23 cellular contexts compared by ENCODE assay signal in genomic region chr2:170190172-170190571, GRCh38. TPM values are rescaled to one million over a fixed set of nuclear protein-coding genes. Genes with fewer than 3 reads are reported as not detected.
DNase-seq lines count a peak whose midpoint lies in the region; ATAC-seq, FAIRE-seq and TF ChIP-seq lines count a peak whose summit lies in the region.
"Had no signal": no experiment of that assay in that cellular context is flagged by ENCODE, and none has a peak within 500 bp of the region (broad histone marks: within the 10 kb centered on the region; RNA-seq: fewer than 3 reads in every experiment).

No MANE protein-coding gene starts in this region.

- H4K20me1 ChIP-seq in astrocyte (ENCODE audit: insufficient read depth, low read length) = no peaks in the 10 kb centered on the region
- no peaks in the 10 kb centered on the region for H4K20me1 ChIP-seq in K562 (replicated peaks; ENCODE audit: control insufficient read depth, insufficient read depth, low read length)

- POLR2A ChIA-PET in K562 (lab: Yijun Ruan, JAX) = no interaction called here

- no peak overlapping the region for H3K23ac ChIP-seq in trophoblast cell (ENCODE audit: low read length)

- peak overlapping the region; percentile 2 for H2BK120ac ChIP-seq in trophoblast cell (ENCODE audit: insufficient read depth, low read length, poor library complexity)

- H3K79me2 ChIP-seq in astrocyte (ENCODE audit: insufficient read depth, low read length) (no peaks in the 10 kb centered on the region), K562 (ENCODE audit: control insufficient read depth, insufficient read depth, low read length) (no peaks in the 10 kb centered on the region), trophoblast cell (ENCODE audit: control insufficient read depth, insufficient read depth, low read length, poor library complexity) (no peaks in the 10 kb centered on the region)

- H3K4me2 ChIP-seq in astrocyte (ENCODE audit: low read length) = no peak overlapping the region
- no peak overlapping the region for H3K4me2 ChIP-seq in K562 (ENCODE audit: insufficient read depth, low read length)
- no peak overlapping the region for H3K4me2 ChIP-seq in trophoblast cell (ENCODE audit: low read length)

- H4K12ac ChIP-seq in trophoblast cell (ENCODE audit: low read depth, low read length) = no peak overlapping the region

- H3K27ac ChIP-seq in astrocyte (ENCODE audit: low read depth, low read length) = no peak overlapping the region
- H3K27ac ChIP-seq in K562 (ENCODE audit: extremely low read depth, low read depth, low read length) = no peak overlapping the region
- H3K27ac ChIP-seq in trophoblast cell (ENCODE audit: low read depth, low read length) = no peak overlapping the region
- no peak overlapping the region for H3K27ac ChIP-seq in endodermal cell (ENCODE audit: low read depth, low read length)
- H3K27ac ChIP-seq: HL-60 had no signal

- no peak overlapping the region for H3K18ac ChIP-seq in trophoblast cell (ENCODE audit: low read length)

- H3K9me1 ChIP-seq in K562 (ENCODE audit: control insufficient read depth, insufficient read depth, low read length) = no peaks in the 10 kb centered on the region

- FAIRE-seq in astrocyte (lab: Jason Lieb, UNC) = no peak
- FAIRE-seq in K562 (lab: Jason Lieb, UNC) = no peak
- FAIRE-seq: A204.1, GM12892 had no signal

- no peak for TF ChIP-seq RAD21 in K562 (CRISPR knock-in tag; conservative IDR thresholded peaks at IDR 0.05 in 1 of 2, IDR thresholded peaks at IDR 0.05 in 1 of 2)

- H3K36me3 Mint-ChIP-seq in astrocyte (ENCODE audit: low read depth, unreplicated experiment) (no peaks in the 10 kb centered on the region), endodermal cell (ENCODE audit: low read depth) (peaks cover 5% of the 10 kb centered on the region)
- peaks cover 4% of the 10 kb centered on the region for H3K36me3 Mint-ChIP-seq in activated CD8-positive, alpha-beta memory T cell treated with anti-CD3 and anti-CD28 coated beads, Interleukin-2, amount 10 ng/mL, durations not matched to agents 7 days and 5 days
- H3K36me3 Mint-ChIP-seq: CD4-positive, CD25-positive, alpha-beta regulatory T cell; CD8-positive, alpha-beta memory T cell had no signal

- H3K79me1 ChIP-seq in trophoblast cell (ENCODE audit: low read length) = no peaks in the 10 kb centered on the region

- H3K4me1 ChIP-seq in astrocyte (ENCODE audit: insufficient read depth, low read length) = no peaks in the 10 kb centered on the region
- H3K4me1 ChIP-seq in K562 (replicated peaks in 1 of 2; ENCODE audit: control insufficient read depth in 2 of 2, insufficient read depth in 2 of 2, low read length in 2 of 2) = no peaks in the 10 kb centered on the region
- H3K4me1 ChIP-seq in trophoblast cell (ENCODE audit: control insufficient read depth in 1 of 2, insufficient read depth in 2 of 2, low read length in 2 of 2) = peaks cover 2 to 3% of the 10 kb centered on the region in 2 experiments
- no peaks in the 10 kb centered on the region for H3K4me1 ChIP-seq in endodermal cell (ENCODE audit: control insufficient read depth, insufficient read depth, low read length)
- H3K4me1 ChIP-seq: BE2C, HAP-1 had no signal

- H3K9me3 Mint-ChIP-seq in astrocyte (ENCODE audit: unreplicated experiment) (peaks cover 15% of the 10 kb centered on the region), endodermal cell (peaks cover 30% of the 10 kb centered on the region)
- peaks cover 11% of the 10 kb centered on the region for H3K9me3 Mint-ChIP-seq in activated CD8-positive, alpha-beta memory T cell treated with anti-CD3 and anti-CD28 coated beads, Interleukin-2, amount 10 ng/mL, durations not matched to agents 7 days and 5 days (ENCODE audit: low read depth)

- TF ChIP-seq EP300 in K562 (IDR thresholded peaks at IDR 0.05; ENCODE audit: low read length) = no peak

- H3K4me1 Mint-ChIP-seq in astrocyte (ENCODE audit: low read depth, unreplicated experiment) (no peaks in the 10 kb centered on the region), endodermal cell (no peaks in the 10 kb centered on the region)
- H3K4me1 Mint-ChIP-seq in activated CD8-positive, alpha-beta memory T cell treated with anti-CD3 and anti-CD28 coated beads, Interleukin-2, amount 10 ng/mL, durations not matched to agents 7 days and 5 days = no peaks in the 10 kb centered on the region
- H3K4me1 Mint-ChIP-seq: CD4-positive, CD25-positive, alpha-beta regulatory T cell; CD8-positive, alpha-beta memory T cell had no signal

- in situ Hi-C loops in K562 (cut with MboI) (no loop called here), GM13976 (cut with MboI; ENCODE audit: low sequenced_read_pairs, unreplicated experiment) (no loop called here)

- H3K14ac ChIP-seq in trophoblast cell (ENCODE audit: low read length) = no peak overlapping the region

- H3K36me3 ChIP-seq in astrocyte (ENCODE audit: insufficient read depth, low read length) (no peaks in the 10 kb centered on the region), K562 (ENCODE audit: control insufficient read depth, insufficient read depth, low read length) (no peaks in the 10 kb centered on the region), trophoblast cell (ENCODE audit: control insufficient read depth in 1 of 2, insufficient read depth in 2 of 2, low read length in 2 of 2) (no peaks in the 10 kb centered on the region), endodermal cell (ENCODE audit: control insufficient read depth, insufficient read depth, low read length) (no peaks in the 10 kb centered on the region)
- H3K36me3 ChIP-seq: BE2C, HAP-1 had no signal

- no peak overlapping the region for H3K4ac ChIP-seq in trophoblast cell (ENCODE audit: low read depth, low read length)

- DNase-seq in astrocyte (ENCODE audit: low read depth) (no peak), K562 (ENCODE audit: extremely low read depth in 1 of 4, low spot score in 3 of 4) (no peak), epithelial cell of esophagus (ENCODE audit: low read depth) (peak; percentile 51), trophoblast cell (no peak), endodermal cell (no peak), GM13976 (ENCODE audit: low spot score) (no peak), middle frontal gyrus (ENCODE audit: extremely low spot score, low spot score) (no peak)
- no peak for DNase-seq in activated CD8-positive, alpha-beta memory T cell treated with anti-CD3 and anti-CD28 coated beads, Interleukin-2, amount 10 ng/mL, durations not matched to agents 7 days and 5 days
- DNase-seq: ACHN; BE2C; C1 segment of cervical spinal cord; CD4-positive, CD25-positive, alpha-beta regulatory T cell; CD8-positive, alpha-beta memory T cell; COR-L47; DMS 273 treated with DMSO at 0.1 percent for 48 hours; DMS53; DND-41; EL had no signal

- intact Hi-C loops in K562 (cut with micrococcal nuclease) = no loop called here

- H3K4me3 Mint-ChIP-seq in astrocyte (ENCODE audit: unreplicated experiment) (no peak overlapping the region), endodermal cell (no peak overlapping the region)
- no peak overlapping the region for H3K4me3 Mint-ChIP-seq in activated CD8-positive, alpha-beta memory T cell treated with anti-CD3 and anti-CD28 coated beads, Interleukin-2, amount 10 ng/mL, durations not matched to agents 7 days and 5 days
- H3K4me3 Mint-ChIP-seq: CD4-positive, CD25-positive, alpha-beta regulatory T cell; CD8-positive, alpha-beta memory T cell had no signal

- H3K9me3 ChIP-seq in astrocyte (ENCODE audit: insufficient read depth, low read depth, low read length) (no peaks in the 10 kb centered on the region), K562 (replicated peaks; ENCODE audit: control insufficient read depth, insufficient read depth, low read depth, low read length) (no peaks in the 10 kb centered on the region), trophoblast cell (ENCODE audit: insufficient read depth, low read depth, low read length) (no peaks in the 10 kb centered on the region), endodermal cell (ENCODE audit: control insufficient read depth, low read length) (peaks cover 26% of the 10 kb centered on the region)
- H3K9me3 ChIP-seq: BE2C, HAP-1 had no signal

- H3K27me3 Mint-ChIP-seq in astrocyte (ENCODE audit: low read depth, unreplicated experiment) (peaks cover 1% of the 10 kb centered on the region), endodermal cell (ENCODE audit: insufficient read depth) (no peaks in the 10 kb centered on the region)
- H3K27me3 Mint-ChIP-seq in activated CD8-positive, alpha-beta memory T cell treated with anti-CD3 and anti-CD28 coated beads, Interleukin-2, amount 10 ng/mL, durations not matched to agents 7 days and 5 days = peaks cover 15% of the 10 kb centered on the region

- no peak for TF ChIP-seq POLR2A in K562 (conservative IDR thresholded peaks at IDR 0.05)

- ATAC-seq in K562 = peak; percentile 23; the same call in 2 of the 3 replicates
- no peak for ATAC-seq in activated CD8-positive, alpha-beta memory T cell treated with anti-CD3 and anti-CD28 coated beads, Interleukin-2, amount 10 ng/mL, durations not matched to agents 7 days and 5 days

- no peak overlapping the region for H3K9ac ChIP-seq in astrocyte (ENCODE audit: low read length)
- H3K9ac ChIP-seq in K562 (ENCODE audit: insufficient read depth in 1 of 2, low read depth in 2 of 2, low read length in 2 of 2) = no peak overlapping the region
- H3K9ac ChIP-seq in trophoblast cell (ENCODE audit: low read length) = no peak overlapping the region
- no peak overlapping the region for H3K9ac ChIP-seq in endodermal cell (ENCODE audit: extremely low read depth, low read length, poor library complexity, severe bottlenecking)

- TF ChIP-seq CTCF in astrocyte (IDR thresholded peaks at IDR 0.05; ENCODE audit: insufficient read depth, low read depth, low read length) = no peak
- TF ChIP-seq CTCF in K562 (IDR thresholded peaks at IDR 0.05 in 2 of 3, conservative IDR thresholded peaks at IDR 0.05 in 1 of 3; ENCODE audit: insufficient read depth in 2 of 3, low read depth in 1 of 3, low read length in 3 of 3) = no peak
- no peak for TF ChIP-seq CTCF in epithelial cell of esophagus (IDR thresholded peaks at IDR 0.05; ENCODE audit: insufficient read depth, low read depth, low read length, missing control alignments)
- TF ChIP-seq CTCF in endodermal cell (conservative IDR thresholded peaks at IDR 0.05) = no peak
- no peak for TF ChIP-seq CTCF in GM13976 (IDR thresholded peaks at IDR 0.05; ENCODE audit: borderline replicate concordance, control extremely low read depth, extremely low read depth, insufficient read depth, missing control alignments)

- no TSS peak for BruUV-seq in K562 (replicated peaks; lab: Mats Ljungman, UMichigan)

- no peak overlapping the region for H2AFZ ChIP-seq in astrocyte (ENCODE audit: low read depth, low read length)
- no peak overlapping the region for H2AFZ ChIP-seq in K562 (ENCODE audit: low read depth, low read length)
- no peak overlapping the region for H2AFZ ChIP-seq in trophoblast cell (ENCODE audit: insufficient read depth, low read length, poor library complexity)

- H3K27ac Mint-ChIP-seq in astrocyte (ENCODE audit: unreplicated experiment) (peak overlapping the region; percentile 62), endodermal cell (no peak overlapping the region)
- H3K27ac Mint-ChIP-seq in activated CD8-positive, alpha-beta memory T cell treated with anti-CD3 and anti-CD28 coated beads, Interleukin-2, amount 10 ng/mL, durations not matched to agents 7 days and 5 days = no peak overlapping the region
- H3K27ac Mint-ChIP-seq: CD4-positive, CD25-positive, alpha-beta regulatory T cell; CD8-positive, alpha-beta memory T cell had no signal

- H3K4me3 ChIP-seq in astrocyte (ENCODE audit: insufficient read depth, low read depth, low read length) = no peak overlapping the region
- H3K4me3 ChIP-seq in K562 = no peak overlapping the region
- H3K4me3 ChIP-seq in epithelial cell of esophagus (ENCODE audit: low read length) = no peak overlapping the region
- H3K4me3 ChIP-seq in trophoblast cell (ENCODE audit: low read depth, low read length) = no peak overlapping the region
- H3K4me3 ChIP-seq in endodermal cell (ENCODE audit: low read length) = no peak overlapping the region
- H3K4me3 ChIP-seq: HAP-1 had no signal

- CTCF ChIA-PET in K562 (lab: Yijun Ruan, JAX; ENCODE audit: low intra/inter-chr PET ratio) = no interaction called here
- CTCF ChIA-PET in activated CD8-positive, alpha-beta memory T cell treated with anti-CD3 and anti-CD28 coated beads, Interleukin-2, amount 10 ng/mL, durations not matched to agents 7 days and 5 days (lab: Charles Lee) = no interaction called here

- no peak overlapping the region for H2BK12ac ChIP-seq in trophoblast cell (ENCODE audit: low read length)

- no peak overlapping the region for H4K8ac ChIP-seq in trophoblast cell (ENCODE audit: low read depth, low read length)

- no peak overlapping the region for H2AK5ac ChIP-seq in trophoblast cell (ENCODE audit: low read length)

- no peaks in the 10 kb centered on the region for H3K27me3 ChIP-seq in astrocyte (ENCODE audit: insufficient read depth, low read length)
- H3K27me3 ChIP-seq in K562 (ENCODE audit: control insufficient read depth in 2 of 2, insufficient read depth in 2 of 2, low read length in 2 of 2) = no peaks in the 10 kb centered on the region
- no peaks in the 10 kb centered on the region for H3K27me3 ChIP-seq in trophoblast cell (ENCODE audit: insufficient read depth, low read length)
- no peaks in the 10 kb centered on the region for H3K27me3 ChIP-seq in endodermal cell (ENCODE audit: control insufficient read depth, insufficient read depth, low read length, poor library complexity, severe bottlenecking)
- H3K27me3 ChIP-seq: BE2C had no signal

- peak overlapping the region; percentile 69 for H4K91ac ChIP-seq in trophoblast cell (ENCODE audit: low read depth, low read length)

- no peak overlapping the region for H2BK5ac ChIP-seq in trophoblast cell (ENCODE audit: low read depth, low read length, poor library complexity)

RNA-seq across cellular contexts. Expression of gene MYO3B, which starts 12.2 kb away (rescaled TPM):
- total RNA-seq in astrocyte (not detected in 2 replicates), K562 (2014; rRNA removed) (3.0 and 3.4 TPM in 2 replicates), K562 (2014; rRNA removed; fragmentation: Illumina TruSeq; extraction: Trizol) (4.6 and 4.7 TPM in 2 replicates), K562 (2015; rRNA removed; fragmentation: Illumina TruSeq; extraction: Trizol) (3.4 and 3.8 TPM in 2 replicates), K562 (2021) (3.5 and 4.7 TPM in 2 replicates), endodermal cell (10 to 100 TPM in 1 of 2 donors, 1 to 10 TPM in 1; 5.2 to 10.9 TPM)
- total RNA-seq in K562 (2011; cell fraction: chromatin; rRNA removed; ENCODE audit: low replicate concordance) = 5.2 and 8.0 TPM in 2 replicates
- total RNA-seq in K562 (2011; cell fraction: nucleolus; rRNA removed) = 1.7 and 2.7 TPM in 2 replicates
- total RNA-seq in K562 (2011; cell fraction: nucleoplasm; rRNA removed) = 3.4 and 3.9 TPM in 2 replicates
- polyA plus RNA-seq in K562 (2011; rRNA removed) (0.32 and 3.6 TPM in 2 replicates), K562 (2014; fragmentation: Illumina TruSeq; extraction: Trizol) (3.4 and 4.2 TPM in 2 replicates), K562 (2014; fragmentation: Nextera tagmentation; extraction: Ambion mirVana) (1 to 10 TPM; 2.9 to 6.5 TPM), K562 (2014; rRNA removed) (2.7 and 3.8 TPM in 2 replicates)
- polyA plus RNA-seq in K562 (2011; cell fraction: cytosol; rRNA removed) = 0.24 and 1.3 TPM in 2 replicates
- polyA plus RNA-seq in K562 (2011; cell fraction: nucleus; rRNA removed) = 0.79 and 3.4 TPM in 2 replicates
- polyA plus RNA-seq in K562 (2012) = 4.5 and 6.0 TPM in 2 replicates
- 1.1 and 3.9 TPM in 2 replicates for polyA minus RNA-seq in K562 (2011; rRNA and poly(A)+ RNA removed)
- 0.27 and 1.7 TPM in 2 replicates for polyA minus RNA-seq in K562 (2011; cell fraction: cytosol; rRNA and poly(A)+ RNA removed)
- 1.9 and 6.5 TPM in 2 replicates for polyA minus RNA-seq in K562 (2011; cell fraction: nucleus; rRNA and poly(A)+ RNA removed)
- 0.03 and 0.08 TPM in 2 replicates for polyA plus RNA-seq in trophoblast cell (2013)
- polyA plus RNA-seq in endodermal cell (2013, experiment 1 of 2) = 1.2 TPM
- 1.1 TPM for polyA plus RNA-seq in endodermal cell (2013, experiment 2 of 2)
- total RNA-seq in activated CD8-positive, alpha-beta memory T cell treated with anti-CD3 and anti-CD28 coated beads, Interleukin-2, amount 10 ng/mL, durations not matched to agents 7 days and 5 days = under 1 TPM; 0.23 to 0.38 TPM
- total RNA-seq: CD4-positive, CD25-positive, alpha-beta regulatory T cell; HT1080 had no signal
- polyA plus RNA-seq: CD4-positive, CD25-positive, alpha-beta regulatory T cell had no signal
